Comparison of ENCODE assay signal across 23 cellular contexts in genomic region chr7:129389829-129390228, GRCh38.
"Had no signal": no experiment of that assay in that cellular context is flagged by ENCODE, and none has a peak within 500 bp of the region (broad histone marks: within the 10 kb centered on the region; RNA-seq: fewer than 3 reads in every experiment).

No MANE protein-coding gene starts in this region.

- DNase-seq: activated CD4-positive, alpha-beta T cell treated with anti-CD3 and anti-CD28 coated beads, Interleukin-2, amount 10 ng/mL, durations not matched to agents 24 days and 14 days; activated CD4-positive, CD25-positive, alpha-beta regulatory T cell; activated CD8-positive, alpha-beta T cell treated with anti-CD3 and anti-CD28 coated beads, Interleukin-2, amount 10 ng/mL, durations not matched to agents 7 days and 5 days; activated naive CD4-positive, alpha-beta T cell treated with Interleukin-2 at 50 U/mL for 16 hours; activated naive CD8-positive, alpha-beta T cell treated with anti-CD3 and anti-CD28 coated beads, Interleukin-2, amount 10 ng/mL, durations not matched to agents 7 days and 5 days; activated T-cell treated with anti-CD3 and anti-CD28 coated beads, Interleukin-2, amount 50 U/mL, for 24 hours; body of pancreas; central memory CD4-positive, alpha-beta T cell; colonic mucosa; erythroblast; heart left ventricle; left lung; mammary epithelial cell; nephron progenitor cell; right lobe of liver; small intestine; stimulated activated CD4-positive, alpha-beta T cell treated with anti-CD3 and anti-CD28 coated beads, Interleukin-4, amount 100 ng/mL, for 1 hour; stomach; T1000; trophoblast cell had no signal

- H3K9me3 Mint-ChIP-seq: activated CD4-positive, alpha-beta T cell treated with anti-CD3 and anti-CD28 coated beads, Interleukin-2, amount 10 ng/mL, durations not matched to agents 24 days and 14 days; activated naive CD8-positive, alpha-beta T cell treated with anti-CD3 and anti-CD28 coated beads, Interleukin-2, amount 10 ng/mL, durations not matched to agents 7 days and 5 days; activated T-cell treated with anti-CD3 and anti-CD28 coated beads, Interleukin-2, amount 50 U/mL, for 24 hours; activated T-helper 2 cell treated with anti-CD3 and anti-CD28 coated beads, Interferon-gamma antibody, Interleukin-2, Interleukin-4, amounts not matched to agents 10 μg/mL and 5 μg/mL and 100 μg/mL, durations not matched to agents 14 hours and 24 hours and 36 hours; nephron progenitor cell; stimulated activated effector memory CD8-positive, alpha-beta T cell treated with anti-CD3 and anti-CD28 coated beads, Interleukin-12 subunit alpha, Interleukin-12 subunit beta, amount 100 ng/mL, for 72 hours had no signal

- ATAC-seq: activated CD8-positive, alpha-beta T cell treated with anti-CD3 and anti-CD28 coated beads, Interleukin-2, amount 10 ng/mL, durations not matched to agents 7 days and 5 days; body of pancreas; left lung; right lobe of liver; stimulated activated effector memory CD8-positive, alpha-beta T cell treated with anti-CD3 and anti-CD28 coated beads, Interleukin-12 subunit alpha, Interleukin-12 subunit beta, amount 100 ng/mL, for 72 hours had no signal

- H3K36me3 Mint-ChIP-seq: activated naive CD8-positive, alpha-beta T cell treated with anti-CD3 and anti-CD28 coated beads, Interleukin-2, amount 10 ng/mL, durations not matched to agents 7 days and 5 days had no signal

- H3K4me1 Mint-ChIP-seq: nephron progenitor cell had no signal

- H3K27me3 Mint-ChIP-seq: activated CD4-positive, alpha-beta T cell treated with anti-CD3 and anti-CD28 coated beads, Interleukin-2, amount 10 ng/mL, durations not matched to agents 24 days and 14 days; activated naive CD8-positive, alpha-beta T cell treated with anti-CD3 and anti-CD28 coated beads, Interleukin-2, amount 10 ng/mL, durations not matched to agents 7 days and 5 days; activated T-cell treated with anti-CD3 and anti-CD28 coated beads, Interleukin-2, amount 50 U/mL, for 24 hours had no signal

- H3K4me3 Mint-ChIP-seq: activated CD4-positive, alpha-beta T cell treated with anti-CD3 and anti-CD28 coated beads, Interleukin-2, amount 10 ng/mL, durations not matched to agents 24 days and 14 days; activated CD8-positive, alpha-beta T cell treated with anti-CD3 and anti-CD28 coated beads, Interleukin-2, amount 10 ng/mL, durations not matched to agents 7 days and 5 days; activated naive CD8-positive, alpha-beta T cell treated with anti-CD3 and anti-CD28 coated beads, Interleukin-2, amount 10 ng/mL, durations not matched to agents 7 days and 5 days; activated T-cell treated with anti-CD3 and anti-CD28 coated beads, Interleukin-2, amount 50 U/mL, for 24 hours; nephron progenitor cell; stimulated activated effector memory CD8-positive, alpha-beta T cell treated with anti-CD3 and anti-CD28 coated beads, Interleukin-12 subunit alpha, Interleukin-12 subunit beta, amount 100 ng/mL, for 72 hours had no signal

- H3K27ac Mint-ChIP-seq: activated CD4-positive, alpha-beta T cell treated with anti-CD3 and anti-CD28 coated beads, Interleukin-2, amount 10 ng/mL, durations not matched to agents 24 days and 14 days; activated CD8-positive, alpha-beta T cell treated with anti-CD3 and anti-CD28 coated beads, Interleukin-2, amount 10 ng/mL, durations not matched to agents 7 days and 5 days; activated naive CD8-positive, alpha-beta T cell treated with anti-CD3 and anti-CD28 coated beads, Interleukin-2, amount 10 ng/mL, durations not matched to agents 7 days and 5 days; activated T-cell treated with anti-CD3 and anti-CD28 coated beads, Interleukin-2, amount 50 U/mL, for 24 hours; activated T-helper 2 cell treated with anti-CD3 and anti-CD28 coated beads, Interferon-gamma antibody, Interleukin-2, Interleukin-4, amounts not matched to agents 10 μg/mL and 5 μg/mL and 100 μg/mL, durations not matched to agents 14 hours and 24 hours and 36 hours; nephron progenitor cell; stimulated activated effector memory CD8-positive, alpha-beta T cell treated with anti-CD3 and anti-CD28 coated beads, Interleukin-12 subunit alpha, Interleukin-12 subunit beta, amount 100 ng/mL, for 72 hours had no signal

- H3K9me3 ChIP-seq: body of pancreas, colonic mucosa, heart left ventricle, left lung, prostate gland, right lobe of liver, stomach had no signal

- H3K36me3 ChIP-seq: colonic mucosa, prostate gland had no signal

- H3K4me3 ChIP-seq: body of pancreas, colonic mucosa, heart left ventricle, left lung, prostate gland, right lobe of liver, stomach had no signal

- H3K27ac ChIP-seq: body of pancreas, colonic mucosa, left lung, prostate gland, right lobe of liver, stomach had no signal

- H3K4me1 ChIP-seq: colonic mucosa, left lung, prostate gland, stomach had no signal

- H3K27me3 ChIP-seq: body of pancreas, colonic mucosa, heart left ventricle, left lung, right lobe of liver, stomach had no signal
